1 cellular context compared by ENCODE assay signal in genomic region chr11:75031771-75032549, GRCh38.
TF ChIP-seq lines count a peak whose summit lies in the region.

No MANE protein-coding gene starts in this region.

TF ChIP-seq in K562, 482 proteins besides CTCF, POLR2A, EP300 and RAD21 (continued from another document and continues in another):
- TF ChIP-seq, protein P1, sequence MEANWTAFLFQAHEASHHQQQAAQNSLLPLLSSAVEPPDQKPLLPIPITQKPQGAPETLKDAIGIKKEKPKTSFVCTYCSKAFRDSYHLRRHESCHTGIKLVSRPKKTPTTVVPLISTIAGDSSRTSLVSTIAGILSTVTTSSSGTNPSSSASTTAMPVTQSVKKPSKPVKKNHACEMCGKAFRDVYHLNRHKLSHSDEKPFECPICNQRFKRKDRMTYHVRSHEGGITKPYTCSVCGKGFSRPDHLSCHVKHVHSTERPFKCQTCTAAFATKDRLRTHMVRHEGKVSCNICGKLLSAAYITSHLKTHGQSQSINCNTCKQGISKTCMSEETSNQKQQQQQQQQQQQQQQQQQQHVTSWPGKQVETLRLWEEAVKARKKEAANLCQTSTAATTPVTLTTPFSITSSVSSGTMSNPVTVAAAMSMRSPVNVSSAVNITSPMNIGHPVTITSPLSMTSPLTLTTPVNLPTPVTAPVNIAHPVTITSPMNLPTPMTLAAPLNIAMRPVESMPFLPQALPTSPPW (CRISPR knock-in tag; IDR thresholded peaks at IDR 0.05) = no peak
- peak; percentile 22 for TF ChIP-seq SMAD1 (IDR thresholded peaks at IDR 0.05; ENCODE audit: low read depth, low read length, partially characterized antibody)
- TF ChIP-seq, protein P2, sequence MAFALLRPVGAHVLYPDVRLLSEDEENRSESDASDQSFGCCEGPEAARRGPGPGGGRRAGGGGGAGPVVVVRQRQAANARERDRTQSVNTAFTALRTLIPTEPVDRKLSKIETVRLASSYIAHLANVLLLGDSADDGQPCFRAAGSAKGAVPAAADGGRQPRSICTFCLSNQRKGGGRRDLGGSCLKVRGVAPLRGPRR (CRISPR knock-in tag; IDR thresholded peaks at IDR 0.05) = peak; percentile 70; the same call in 1 of the 2 replicates
- TF ChIP-seq ZKSCAN1 (IDR thresholded peaks at IDR 0.05; ENCODE audit: low read depth, low read length) = no peak
- no peak for TF ChIP-seq PRPF4 (IDR thresholded peaks at IDR 0.05; ENCODE audit: insufficient read depth, low read depth, low read length, poor library complexity, severe bottlenecking)
- TF ChIP-seq HMGN3 (IDR thresholded peaks at IDR 0.05; ENCODE audit: borderline replicate concordance, extremely low read depth, insufficient read length, low read depth, low read length) = no peak
- TF ChIP-seq FOXP4 (CRISPR knock-in tag; IDR thresholded peaks at IDR 0.05; ENCODE audit: borderline replicate concordance) = 0 out of 2 replicates have a peak, but pooled peaks have one; percentile 68
- TF ChIP-seq PTBP1 (IDR thresholded peaks at IDR 0.05; ENCODE audit: low read depth, low read length) = no peak
- TF ChIP-seq HDAC8 (tag; IDR thresholded peaks at IDR 0.05) = peak; percentile 52; the same call in 1 of the 2 replicates
- TF ChIP-seq ZNF197 (CRISPR knock-in tag; IDR thresholded peaks at IDR 0.05; ENCODE audit: low read depth) = 0 out of 2 replicates have a peak, but pooled peaks have one; percentile 20
- peak; percentile 54; the same call in 1 of the 2 replicates for TF ChIP-seq MECOM (CRISPR knock-in tag; IDR thresholded peaks at IDR 0.05)
- TF ChIP-seq ZNF408 (CRISPR knock-in tag; IDR thresholded peaks at IDR 0.05; ENCODE audit: low read depth) = no peak
- TF ChIP-seq ZNF24 (IDR thresholded peaks at IDR 0.05) = 0 out of 2 replicates have a peak, but pooled peaks have one; percentile 9
- 0 out of 6 replicates have a peak, but pooled peaks of 1 of the 3 experiments have one; percentile 2 for TF ChIP-seq ZBTB11 (CRISPR knock-in tag; IDR thresholded peaks at IDR 0.05)
- no peak for TF ChIP-seq AFF1 (IDR thresholded peaks at IDR 0.05; ENCODE audit: low read depth in 1 of 2, partially characterized antibody in 2 of 2)
- no peak for TF ChIP-seq STAG1 (CRISPR knock-in tag; IDR thresholded peaks at IDR 0.05; ENCODE audit: borderline replicate concordance)
- no peak for TF ChIP-seq HNRNPL (IDR thresholded peaks at IDR 0.05; ENCODE audit: low read depth, low read length)
- no peak for TF ChIP-seq ZNF586 (CRISPR knock-in tag; conservative IDR thresholded peaks at IDR 0.05)
- TF ChIP-seq, protein P3, sequence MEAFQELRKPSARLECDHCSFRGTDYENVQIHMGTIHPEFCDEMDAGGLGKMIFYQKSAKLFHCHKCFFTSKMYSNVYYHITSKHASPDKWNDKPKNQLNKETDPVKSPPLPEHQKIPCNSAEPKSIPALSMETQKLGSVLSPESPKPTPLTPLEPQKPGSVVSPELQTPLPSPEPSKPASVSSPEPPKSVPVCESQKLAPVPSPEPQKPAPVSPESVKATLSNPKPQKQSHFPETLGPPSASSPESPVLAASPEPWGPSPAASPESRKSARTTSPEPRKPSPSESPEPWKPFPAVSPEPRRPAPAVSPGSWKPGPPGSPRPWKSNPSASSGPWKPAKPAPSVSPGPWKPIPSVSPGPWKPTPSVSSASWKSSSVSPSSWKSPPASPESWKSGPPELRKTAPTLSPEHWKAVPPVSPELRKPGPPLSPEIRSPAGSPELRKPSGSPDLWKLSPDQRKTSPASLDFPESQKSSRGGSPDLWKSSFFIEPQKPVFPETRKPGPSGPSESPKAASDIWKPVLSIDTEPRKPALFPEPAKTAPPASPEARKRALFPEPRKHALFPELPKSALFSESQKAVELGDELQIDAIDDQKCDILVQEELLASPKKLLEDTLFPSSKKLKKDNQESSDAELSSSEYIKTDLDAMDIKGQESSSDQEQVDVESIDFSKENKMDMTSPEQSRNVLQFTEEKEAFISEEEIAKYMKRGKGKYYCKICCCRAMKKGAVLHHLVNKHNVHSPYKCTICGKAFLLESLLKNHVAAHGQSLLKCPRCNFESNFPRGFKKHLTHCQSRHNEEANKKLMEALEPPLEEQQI (IDR thresholded peaks at IDR 0.05) = no peak
- peak; percentile 56; the same call in 1 of the 2 replicates for TF ChIP-seq ZNF431 (CRISPR knock-in tag; IDR thresholded peaks at IDR 0.05)
- TF ChIP-seq, protein P4, sequence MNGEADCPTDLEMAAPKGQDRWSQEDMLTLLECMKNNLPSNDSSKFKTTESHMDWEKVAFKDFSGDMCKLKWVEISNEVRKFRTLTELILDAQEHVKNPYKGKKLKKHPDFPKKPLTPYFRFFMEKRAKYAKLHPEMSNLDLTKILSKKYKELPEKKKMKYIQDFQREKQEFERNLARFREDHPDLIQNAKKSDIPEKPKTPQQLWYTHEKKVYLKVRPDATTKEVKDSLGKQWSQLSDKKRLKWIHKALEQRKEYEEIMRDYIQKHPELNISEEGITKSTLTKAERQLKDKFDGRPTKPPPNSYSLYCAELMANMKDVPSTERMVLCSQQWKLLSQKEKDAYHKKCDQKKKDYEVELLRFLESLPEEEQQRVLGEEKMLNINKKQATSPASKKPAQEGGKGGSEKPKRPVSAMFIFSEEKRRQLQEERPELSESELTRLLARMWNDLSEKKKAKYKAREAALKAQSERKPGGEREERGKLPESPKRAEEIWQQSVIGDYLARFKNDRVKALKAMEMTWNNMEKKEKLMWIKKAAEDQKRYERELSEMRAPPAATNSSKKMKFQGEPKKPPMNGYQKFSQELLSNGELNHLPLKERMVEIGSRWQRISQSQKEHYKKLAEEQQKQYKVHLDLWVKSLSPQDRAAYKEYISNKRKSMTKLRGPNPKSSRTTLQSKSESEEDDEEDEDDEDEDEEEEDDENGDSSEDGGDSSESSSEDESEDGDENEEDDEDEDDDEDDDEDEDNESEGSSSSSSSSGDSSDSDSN (IDR thresholded peaks at IDR 0.05; ENCODE audit: borderline replicate concordance in 1 of 2, low read depth in 2 of 2, low read length in 2 of 2) = 0 out of 4 replicates have a peak, but pooled peaks of 1 of the 2 experiments have one; percentile 22
- TF ChIP-seq, protein P5, sequence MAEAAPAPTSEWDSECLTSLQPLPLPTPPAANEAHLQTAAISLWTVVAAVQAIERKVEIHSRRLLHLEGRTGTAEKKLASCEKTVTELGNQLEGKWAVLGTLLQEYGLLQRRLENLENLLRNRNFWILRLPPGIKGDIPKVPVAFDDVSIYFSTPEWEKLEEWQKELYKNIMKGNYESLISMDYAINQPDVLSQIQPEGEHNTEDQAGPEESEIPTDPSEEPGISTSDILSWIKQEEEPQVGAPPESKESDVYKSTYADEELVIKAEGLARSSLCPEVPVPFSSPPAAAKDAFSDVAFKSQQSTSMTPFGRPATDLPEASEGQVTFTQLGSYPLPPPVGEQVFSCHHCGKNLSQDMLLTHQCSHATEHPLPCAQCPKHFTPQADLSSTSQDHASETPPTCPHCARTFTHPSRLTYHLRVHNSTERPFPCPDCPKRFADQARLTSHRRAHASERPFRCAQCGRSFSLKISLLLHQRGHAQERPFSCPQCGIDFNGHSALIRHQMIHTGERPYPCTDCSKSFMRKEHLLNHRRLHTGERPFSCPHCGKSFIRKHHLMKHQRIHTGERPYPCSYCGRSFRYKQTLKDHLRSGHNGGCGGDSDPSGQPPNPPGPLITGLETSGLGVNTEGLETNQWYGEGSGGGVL (CRISPR knock-in tag; IDR thresholded peaks at IDR 0.05) = no peak
- peak; percentile 77; the same call in 1 of the 2 replicates for TF ChIP-seq KAT7 (CRISPR knock-in tag; IDR thresholded peaks at IDR 0.05; ENCODE audit: borderline replicate concordance)
- TF ChIP-seq ZNF224 (CRISPR knock-in tag; IDR thresholded peaks at IDR 0.05) = 0 out of 2 replicates have a peak, but pooled peaks have one; percentile 65
- TF ChIP-seq NR2C2 (CRISPR knock-in tag; IDR thresholded peaks at IDR 0.05) = no peak
- TF ChIP-seq NR2C2 (tag; IDR thresholded peaks at IDR 0.05) = peak; percentile 59
- TF ChIP-seq, protein P6, sequence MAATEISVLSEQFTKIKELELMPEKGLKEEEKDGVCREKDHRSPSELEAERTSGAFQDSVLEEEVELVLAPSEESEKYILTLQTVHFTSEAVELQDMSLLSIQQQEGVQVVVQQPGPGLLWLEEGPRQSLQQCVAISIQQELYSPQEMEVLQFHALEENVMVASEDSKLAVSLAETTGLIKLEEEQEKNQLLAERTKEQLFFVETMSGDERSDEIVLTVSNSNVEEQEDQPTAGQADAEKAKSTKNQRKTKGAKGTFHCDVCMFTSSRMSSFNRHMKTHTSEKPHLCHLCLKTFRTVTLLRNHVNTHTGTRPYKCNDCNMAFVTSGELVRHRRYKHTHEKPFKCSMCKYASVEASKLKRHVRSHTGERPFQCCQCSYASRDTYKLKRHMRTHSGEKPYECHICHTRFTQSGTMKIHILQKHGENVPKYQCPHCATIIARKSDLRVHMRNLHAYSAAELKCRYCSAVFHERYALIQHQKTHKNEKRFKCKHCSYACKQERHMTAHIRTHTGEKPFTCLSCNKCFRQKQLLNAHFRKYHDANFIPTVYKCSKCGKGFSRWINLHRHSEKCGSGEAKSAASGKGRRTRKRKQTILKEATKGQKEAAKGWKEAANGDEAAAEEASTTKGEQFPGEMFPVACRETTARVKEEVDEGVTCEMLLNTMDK (IDR thresholded peaks at IDR 0.05; ENCODE audit: borderline replicate concordance, insufficient read depth, low read depth, low read length, poor library complexity, severe bottlenecking) = peak; percentile 61
- TF ChIP-seq CTBP1 (IDR thresholded peaks at IDR 0.05; ENCODE audit: borderline replicate concordance) = peak; percentile 8
